ENCODE assay signal across 8 cellular contexts in the genomic region with DNA sequence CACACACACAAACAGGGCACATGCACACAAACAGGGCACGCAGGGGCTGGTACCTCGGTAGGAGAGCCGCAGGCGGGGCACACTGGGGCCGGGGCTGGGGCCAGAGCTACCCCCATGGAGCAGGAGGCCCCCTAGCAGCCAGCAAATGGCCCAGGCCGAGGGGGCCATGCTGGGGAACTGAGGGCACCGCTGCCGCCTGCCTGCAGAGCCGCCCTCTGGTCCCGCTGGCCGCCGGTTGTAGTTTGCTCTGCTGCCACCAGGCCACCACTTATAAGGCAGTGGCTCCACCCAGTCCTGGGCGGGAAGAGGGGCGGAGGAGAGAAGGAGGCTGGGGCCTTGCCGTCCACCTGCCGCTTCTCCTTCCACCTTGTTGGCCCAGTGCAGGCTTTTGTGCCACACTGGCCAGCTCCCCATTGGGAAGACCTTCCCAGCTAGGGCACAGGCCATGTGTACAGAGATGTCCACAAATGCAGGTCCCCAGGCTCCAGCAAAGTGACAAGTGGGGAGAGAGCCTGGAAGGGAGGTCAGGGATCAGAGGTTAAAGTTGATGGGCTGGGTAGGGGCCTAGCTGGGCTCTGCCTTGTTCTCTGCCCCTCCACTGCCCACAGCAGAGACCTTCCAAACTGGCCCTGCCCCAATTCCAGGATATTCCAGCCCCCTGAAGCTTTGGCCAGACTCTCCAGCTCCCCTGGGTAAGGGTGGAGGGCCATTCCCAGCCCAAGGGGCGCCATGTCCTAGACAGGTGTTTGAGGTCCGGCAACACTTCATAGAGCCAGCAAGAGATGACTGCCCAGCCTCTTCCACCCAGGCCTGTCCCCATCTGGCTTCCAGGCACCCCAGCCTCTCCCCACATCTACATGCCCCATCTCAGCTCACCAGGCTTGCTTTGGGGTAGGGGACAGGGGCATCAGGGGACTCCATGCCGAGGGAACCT. TPM values are rescaled to one million over a fixed set of nuclear protein-coding genes. Genes with fewer than 3 reads are reported as not detected.
DNase-seq lines count a peak whose midpoint lies in the region; ATAC-seq and TF ChIP-seq lines count a peak whose summit lies in the region.

A gene (minus strand): TSS at position 244 of the 934 bp plus-strand sequence. CDS start 76 bp downstream, at position 168.

- 37 to 42% methylated on average over 19 of the region's 19 CpGs for WGBS in ectodermal cell, 2 experiments

- H3K4me3 ChIP-seq in ectodermal cell (ENCODE audit: insufficient read depth, low read depth, low read length), result peak within 1 kb of the TSS; percentile 26

- TF ChIP-seq CTCF in mesothelial cell of epicardium (IDR thresholded peaks at IDR 0.05; ENCODE audit: unreplicated experiment), result peak; percentile 54

- no peaks in the 10 kb centered on the region for H3K9me3 ChIP-seq in ectodermal cell (ENCODE audit: control insufficient read depth, low read length)

- H3K27ac Mint-ChIP-seq in mesothelial cell of epicardium, result no peak within 1 kb of the TSS
- H3K27ac Mint-ChIP-seq in stimulated activated effector memory CD8-positive, alpha-beta T cell treated with anti-CD3 and anti-CD28 coated beads, Interleukin-12 subunit alpha, Interleukin-12 subunit beta, amount 100 ng/mL, for 72 hours, result peak within 1 kb of the TSS; percentile 54

- no peaks in the 10 kb centered on the region for H3K36me3 Mint-ChIP-seq in mesothelial cell of epicardium
- H3K36me3 Mint-ChIP-seq in stimulated activated effector memory CD8-positive, alpha-beta T cell treated with anti-CD3 and anti-CD28 coated beads, Interleukin-12 subunit alpha, Interleukin-12 subunit beta, amount 100 ng/mL, for 72 hours, result no peaks in the 10 kb centered on the region

- no peaks in the 10 kb centered on the region for H3K27me3 ChIP-seq in ectodermal cell (ENCODE audit: control insufficient read depth, insufficient read depth, low read length, poor library complexity, severe bottlenecking)

- no peaks in the 10 kb centered on the region for H3K9me3 Mint-ChIP-seq in mesothelial cell of epicardium
- H3K9me3 Mint-ChIP-seq in stimulated activated effector memory CD8-positive, alpha-beta T cell treated with anti-CD3 and anti-CD28 coated beads, Interleukin-12 subunit alpha, Interleukin-12 subunit beta, amount 100 ng/mL, for 72 hours, result no peaks in the 10 kb centered on the region

- DNase-seq in NCI-H69 (lab: John Stamatoyannopoulos, UW) (peak; percentile 73), mesothelial cell of epicardium (ENCODE audit: low spot score in 2 of 2, unreplicated experiment in 2 of 2) (no peak)
- DNase-seq in activated CD4-positive, alpha-beta T cell treated with anti-CD3 and anti-CD28 coated beads, Interleukin-2, amount 50 U/mL, for 4 hours, result peak; percentile 58 to 62
- peak; percentile 54 to 86 for DNase-seq in stimulated activated effector memory CD8-positive, alpha-beta T cell treated with anti-CD3 and anti-CD28 coated beads, Interleukin-12 subunit alpha, Interleukin-12 subunit beta, amount 100 ng/mL, for 72 hours (ENCODE audit: low spot score in 2 of 2)

- no peak within 1 kb of the TSS for H3K4me3 Mint-ChIP-seq in mesothelial cell of epicardium
- H3K4me3 Mint-ChIP-seq in stimulated activated effector memory CD8-positive, alpha-beta T cell treated with anti-CD3 and anti-CD28 coated beads, Interleukin-12 subunit alpha, Interleukin-12 subunit beta, amount 100 ng/mL, for 72 hours, result no peak within 1 kb of the TSS

- H3K27ac ChIP-seq in ectodermal cell (ENCODE audit: insufficient read depth, low read depth, low read length, poor library complexity, severe bottlenecking), result no peak within 1 kb of the TSS

- H3K4me1 Mint-ChIP-seq in mesothelial cell of epicardium, result peaks cover 11% of the 10 kb centered on the region
- H3K4me1 Mint-ChIP-seq in stimulated activated effector memory CD8-positive, alpha-beta T cell treated with anti-CD3 and anti-CD28 coated beads, Interleukin-12 subunit alpha, Interleukin-12 subunit beta, amount 100 ng/mL, for 72 hours, result peaks cover 14% of the 10 kb centered on the region

- ATAC-seq in GM18502 (IDR thresholded peaks at IDR 0.05; ENCODE audit: poor library complexity, unreplicated experiment) (peak; percentile 83), HG02870 (IDR thresholded peaks at IDR 0.05; ENCODE audit: unreplicated experiment) (peak; percentile 71), HG03565 (IDR thresholded peaks at IDR 0.05; ENCODE audit: unreplicated experiment) (no peak)
- ATAC-seq in stimulated activated effector memory CD8-positive, alpha-beta T cell treated with anti-CD3 and anti-CD28 coated beads, Interleukin-12 subunit alpha, Interleukin-12 subunit beta, amount 100 ng/mL, for 72 hours, result peak; percentile 93

- no peaks in the 10 kb centered on the region for H3K36me3 ChIP-seq in ectodermal cell (ENCODE audit: control insufficient read depth, insufficient read depth, low read length)

- no peaks in the 10 kb centered on the region for H3K27me3 Mint-ChIP-seq in mesothelial cell of epicardium (ENCODE audit: low read depth)

- H3K4me1 ChIP-seq in ectodermal cell (ENCODE audit: control insufficient read depth, insufficient read depth, low read length), result peaks cover 7% of the 10 kb centered on the region

RNA-seq across cellular contexts. Expression of the gene that starts here (rescaled TPM):
- 3.0 TPM for polyA plus RNA-seq in ectodermal cell (2013, experiment 1 of 4)
- polyA plus RNA-seq in ectodermal cell (2013, experiment 2 of 4), result 3.9 TPM
- polyA plus RNA-seq in ectodermal cell (2013, experiment 3 of 4), result 3.4 TPM
- 3.9 TPM for polyA plus RNA-seq in ectodermal cell (2013, experiment 4 of 4)
- 0.35 to 0.80 TPM (median 0.66 TPM) in 3 replicates for total RNA-seq in mesothelial cell of epicardium

Comparison
In these comparisons a context has a peak if more than half of its experiments do, and no peak if none do; other contexts are left out.
1. DNase-seq: peak in NCI-H69 (single experiment), activated CD4-positive, alpha-beta T cell treated with anti-CD3 and anti-CD28 coated beads, Interleukin-2, amount 50 U/mL, for 4 hours (2 of 2) and stimulated activated effector memory CD8-positive, alpha-beta T cell treated with anti-CD3 and anti-CD28 coated beads, Interleukin-12 subunit alpha, Interleukin-12 subunit beta, amount 100 ng/mL, for 72 hours (2 of 2); none in mesothelial cell of epicardium (0 of 2).